8 cellular contexts compared by ENCODE assay signal in genomic region chr7:90629306-90629918, GRCh38. TPM values are rescaled to one million over a fixed set of nuclear protein-coding genes. Genes with fewer than 3 reads are reported as not detected.
A peak's percentile ranks its signal among the peaks of the same experiment; 100 is the strongest.
DNase-seq lines count a peak whose midpoint lies in the region; ATAC-seq and TF ChIP-seq lines count a peak whose summit lies in the region.

No MANE protein-coding gene starts in this region.

- H3K4me1 Mint-ChIP-seq in HFFc6 (ENCODE audit: low read depth) = peaks cover 40% of the 10 kb centered on the region
- H3K4me1 Mint-ChIP-seq in stimulated activated naive CD8-positive, alpha-beta T cell treated with anti-CD3 and anti-CD28 coated beads, Interleukin-15, amount 100 ng/mL, for 72 hours = no peaks in the 10 kb centered on the region

- H3K36me3 Mint-ChIP-seq in HFFc6 (ENCODE audit: low read depth) = peaks cover 4% of the 10 kb centered on the region; the same call in 1 of the 2 replicates

- CTCF ChIA-PET in A673 (lab: Charles Lee) = interaction anchor here (0.6 kb wide), 2 partner anchors 200 to 412 kb away, joined by 3 to 8 read pairs; no protein-coding TSS in a partner anchor

- ATAC-seq in stimulated activated naive CD8-positive, alpha-beta T cell treated with anti-CD3 and anti-CD28 coated beads, Interleukin-15, amount 100 ng/mL, for 72 hours = peak; percentile 72

- TF ChIP-seq CTCF in A673 (conservative IDR thresholded peaks at IDR 0.05; ENCODE audit: low read depth, low read length) (peak; percentile 79), GM12873 (IDR thresholded peaks at IDR 0.05; ENCODE audit: insufficient read depth, low read depth, low read length, missing control alignments) (peak; percentile 75), HFFc6 (IDR thresholded peaks at IDR 0.05) (peak; percentile 87), WERI-Rb-1 (IDR thresholded peaks at IDR 0.05; ENCODE audit: low read depth, low read length) (peak; percentile 53), left ventricle myocardium inferior (IDR thresholded peaks at IDR 0.05; ENCODE audit: borderline replicate concordance) (peak; percentile 77)

- intact Hi-C loops in A673 (cut with micrococcal nuclease; ENCODE audit: unreplicated experiment) (loop anchor here (5.0 to 10.0 kb wide), 4 partner anchors 77 to 475 kb away; partner anchors contain the start of gene STEAP1), left ventricle myocardium inferior (cut with micrococcal nuclease) (loop anchor here (10.0 kb wide), 1 partner anchor 75 kb away; no protein-coding TSS in a partner anchor)

- no peak overlapping the region for H3K27ac Mint-ChIP-seq in HFFc6
- no peak overlapping the region for H3K27ac Mint-ChIP-seq in stimulated activated naive CD8-positive, alpha-beta T cell treated with anti-CD3 and anti-CD28 coated beads, Interleukin-15, amount 100 ng/mL, for 72 hours

- H3K9me3 ChIP-seq in A673 (ENCODE audit: low read depth, low read length, poor library complexity, severe bottlenecking) (no peaks in the 10 kb centered on the region), WERI-Rb-1 (ENCODE audit: severe bottlenecking) (no peaks in the 10 kb centered on the region), left ventricle myocardium inferior (replicated peaks) (no peaks in the 10 kb centered on the region)

- H3K27ac ChIP-seq in A673 (ENCODE audit: low read depth, low read length, poor library complexity, severe bottlenecking) = no peak overlapping the region
- no peak overlapping the region for H3K27ac ChIP-seq in WERI-Rb-1
- H3K27ac ChIP-seq in left ventricle myocardium inferior (replicated peaks) = peak overlapping the region; percentile 30

- H3K4me3 Mint-ChIP-seq in HFFc6 = no peak overlapping the region
- no peak overlapping the region for H3K4me3 Mint-ChIP-seq in stimulated activated naive CD8-positive, alpha-beta T cell treated with anti-CD3 and anti-CD28 coated beads, Interleukin-15, amount 100 ng/mL, for 72 hours

- no peaks in the 10 kb centered on the region for H3K27me3 Mint-ChIP-seq in HFFc6 (ENCODE audit: insufficient read depth)
- no peaks in the 10 kb centered on the region for H3K27me3 Mint-ChIP-seq in stimulated activated naive CD8-positive, alpha-beta T cell treated with anti-CD3 and anti-CD28 coated beads, Interleukin-15, amount 100 ng/mL, for 72 hours

- H3K9me3 Mint-ChIP-seq in HFFc6 = no peaks in the 10 kb centered on the region
- no peaks in the 10 kb centered on the region for H3K9me3 Mint-ChIP-seq in stimulated activated naive CD8-positive, alpha-beta T cell treated with anti-CD3 and anti-CD28 coated beads, Interleukin-15, amount 100 ng/mL, for 72 hours

- no TSS peak for BruUV-seq in A673 (replicated peaks; lab: Mats Ljungman, UMichigan)

- H3K4me3 ChIP-seq in A673 (ENCODE audit: low read depth, low read length, poor library complexity, severe bottlenecking) (no peak overlapping the region), WERI-Rb-1 (ENCODE audit: low read depth, low read length) (no peak overlapping the region), left ventricle myocardium inferior (no peak overlapping the region)

- POLR2A ChIA-PET in A673 (lab: Charles Lee; ENCODE audit: low non-redundant PET) = no interaction called here

- H3K4me1 ChIP-seq in A673 (ENCODE audit: insufficient read depth, low read length, poor library complexity, severe bottlenecking) = peaks cover 48% of the 10 kb centered on the region
- H3K4me1 ChIP-seq in left ventricle myocardium inferior = peaks cover 24% of the 10 kb centered on the region

- H3K36me3 ChIP-seq in A673 (ENCODE audit: insufficient read depth, low read length, poor library complexity, severe bottlenecking) (peaks cover 5% of the 10 kb centered on the region), WERI-Rb-1 (no peaks in the 10 kb centered on the region), left ventricle myocardium inferior (no peaks in the 10 kb centered on the region)

- peak; percentile 85 for DNase-seq in A673 (ENCODE audit: low spot score)
- DNase-seq in HFFc6 = peak; percentile 60
- peak; percentile 53 for DNase-seq in NCI-H146 (lab: John Stamatoyannopoulos, UW)
- peak; percentile 25 for DNase-seq in WERI-Rb-1
- no peak for DNase-seq in left ventricle myocardium inferior
- peak in 1 of 2 donors; percentile 13 for DNase-seq in stimulated activated naive CD8-positive, alpha-beta T cell treated with anti-CD3 and anti-CD28 coated beads, Interleukin-15, amount 100 ng/mL, for 72 hours
- no peak for DNase-seq in activated CD4-positive, alpha-beta T cell treated with anti-CD3 and anti-CD28 coated beads, Interleukin-2, amount 50 U/mL, for 4 hours

- no peaks in the 10 kb centered on the region for H3K27me3 ChIP-seq in A673 (replicated peaks; ENCODE audit: insufficient read depth, low read depth, low read length, poor library complexity)
- H3K27me3 ChIP-seq in WERI-Rb-1 (ENCODE audit: insufficient read depth, low read depth, severe bottlenecking) = no peaks in the 10 kb centered on the region
- no peaks in the 10 kb centered on the region for H3K27me3 ChIP-seq in left ventricle myocardium inferior (ENCODE audit: low read depth)

RNA-seq across cellular contexts. Expression of gene CDK14, which starts 33.3 kb away (rescaled TPM):
- total RNA-seq in A673 (2021) = 128 and 131 TPM in 2 replicates
- 10 to 100 TPM; 18.4 to 28.6 (median 27.2) TPM for total RNA-seq in HFFc6 (2021; fragmentation: NEBNext Ultra II Directional; extraction: Animal tissue kit (Norgen Biotek cat#: 25700))
- total RNA-seq in left ventricle myocardium inferior = 18.7 TPM

Comparison
In these comparisons a context has a peak if more than half of its experiments do, and no peak if none do; other contexts are left out.
1. DNase-seq: peak in A673 (single experiment), HFFc6 (single experiment), NCI-H146 (single experiment) and WERI-Rb-1 (single experiment); none in left ventricle myocardium inferior (single experiment) and activated CD4-positive, alpha-beta T cell treated with anti-CD3 and anti-CD28 coated beads, Interleukin-2, amount 50 U/mL, for 4 hours (0 of 2).
2. Peak in every context shown above with its lines, with median percentiles within 50 percentile points of each other: CTCF ChIP-seq.